In the genomic region with DNA sequence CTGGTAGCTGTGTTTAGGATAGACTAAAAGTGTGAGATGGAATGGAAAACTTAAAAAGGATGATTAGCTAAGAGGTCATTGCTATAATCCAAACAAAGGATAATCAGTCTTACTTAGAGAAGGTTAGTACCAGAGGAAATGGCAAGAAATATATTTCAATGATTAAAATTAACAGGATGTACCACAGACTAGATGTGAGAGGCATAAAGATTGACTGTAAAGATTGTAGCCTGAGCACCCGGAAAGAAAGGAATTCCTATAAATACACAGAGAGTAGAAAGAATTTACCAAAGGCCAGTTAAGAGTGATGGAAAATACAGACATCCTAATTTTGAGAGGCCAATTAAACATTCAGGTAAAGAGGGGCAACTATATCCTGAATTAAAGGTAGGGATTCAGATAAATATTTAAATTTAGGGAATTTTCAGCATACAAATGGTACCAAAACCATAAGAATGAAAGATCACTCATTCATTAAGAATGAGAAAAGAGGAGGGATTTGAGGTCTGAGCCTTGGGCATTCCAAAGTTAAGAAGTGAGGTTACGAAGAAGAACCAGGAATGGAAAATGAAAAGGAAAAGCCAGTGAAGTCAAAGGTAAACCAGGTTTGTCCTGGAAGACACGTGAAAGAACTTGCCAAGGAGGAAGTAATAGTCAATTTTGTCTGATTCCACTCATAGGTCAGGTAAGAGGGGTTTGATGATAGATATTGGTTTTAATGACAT, we compare ENCODE assay signal across 16 cellular contexts. TPM values are rescaled to one million over a fixed set of nuclear protein-coding genes. Genes with fewer than 3 reads are reported as not detected.
A peak's percentile ranks its signal among the peaks of the same experiment; 100 is the strongest.
DNase-seq lines count a peak whose midpoint lies in the region; ATAC-seq, FAIRE-seq and TF ChIP-seq lines count a peak whose summit lies in the region.
"Had no signal": no experiment of that assay in that cellular context is flagged by ENCODE, and none has a peak within 500 bp of the region (broad histone marks: within the 10 kb centered on the region; RNA-seq: fewer than 3 reads in every experiment).

No MANE protein-coding gene starts in this region.

- POLR2A ChIA-PET in CD4-positive, alpha-beta T cell (lab: Charles Lee): interaction anchor here (0.9 to 1.2 kb wide), 2 partner anchors 11 to 13 kb away, joined by 3 to 4 read pairs; no protein-coding TSS in a partner anchor

- no peak overlapping the region for H3K4me3 Mint-ChIP-seq in CD4-positive, alpha-beta T cell
- H3K4me3 Mint-ChIP-seq: nephron progenitor cell had no signal

- H4K91ac ChIP-seq in neuronal stem cell (ENCODE audit: low read depth, low read length, poor library complexity): no peak overlapping the region

- H3K9me3 ChIP-seq in HUES48 (ENCODE audit: control insufficient read depth, insufficient read depth, low read length) (no peaks in the 10 kb centered on the region), neuronal stem cell (replicated peaks in 1 of 2; ENCODE audit: control insufficient read depth in 2 of 2, insufficient read depth in 1 of 2, low read depth in 1 of 2, low read length in 2 of 2) (no peaks in the 10 kb centered on the region), spleen (peaks cover 0 to 3% (median 0%) of the 10 kb centered on the region in 8 donors)
- no peaks in the 10 kb centered on the region for H3K9me3 ChIP-seq in CD4-positive, alpha-beta T cell (ENCODE audit: control insufficient read depth, low read length)
- H3K9me3 ChIP-seq: SJSA1 had no signal

- H3K36me3 Mint-ChIP-seq in CD4-positive, alpha-beta T cell (ENCODE audit: low read depth): no peaks in the 10 kb centered on the region

- intact Hi-C loops in CD4-positive, alpha-beta T cell (cut with DNase I, micrococcal nuclease): loop anchor here in 1 of 2 experiments (5.0 kb wide), 1 partner anchor 33 kb away; no protein-coding TSS in a partner anchor
- intact Hi-C loops in spleen (cut with DNase I; ENCODE audit: low total_unique reads): no loop called here

- peaks cover 2% of the 10 kb centered on the region for H3K9me3 Mint-ChIP-seq in CD4-positive, alpha-beta T cell

- H3K79me1 ChIP-seq in neuronal stem cell (ENCODE audit: low read depth, low read length): no peaks in the 10 kb centered on the region

- H3K27ac Mint-ChIP-seq in CD4-positive, alpha-beta T cell: no peak overlapping the region
- H3K27ac Mint-ChIP-seq: nephron progenitor cell had no signal

- FAIRE-seq in D721Med (lab: Jason Lieb, UNC): peak; percentile 58

- H4K8ac ChIP-seq in neuronal stem cell (ENCODE audit: low read depth, low read length): no peak overlapping the region

- H2AK5ac ChIP-seq in neuronal stem cell (ENCODE audit: low read depth, low read length): no peak overlapping the region

- H3K23ac ChIP-seq in neuronal stem cell (ENCODE audit: low read depth, low read length, poor library complexity): no peak overlapping the region

- no peak overlapping the region for H3K4me2 ChIP-seq in neuronal stem cell (ENCODE audit: insufficient read depth, low read length, poor library complexity, severe bottlenecking)

- no peak for TF ChIP-seq CTCF in D721Med (IDR thresholded peaks at IDR 0.05; ENCODE audit: insufficient read depth, missing control alignments)
- no peak for TF ChIP-seq CTCF in CD4-positive, alpha-beta T cell (IDR thresholded peaks at IDR 0.05)
- no peak for TF ChIP-seq CTCF in spleen (IDR thresholded peaks at IDR 0.05 in 8 of 11, conservative IDR thresholded peaks at IDR 0.05 in 3 of 11)

- CTCF ChIA-PET in CD4-positive, alpha-beta T cell (lab: Charles Lee): no interaction called here

- H3K4me1 ChIP-seq in HUES48 (ENCODE audit: control insufficient read depth, insufficient read depth, low read length) (peaks cover 24% of the 10 kb centered on the region), neuronal stem cell (ENCODE audit: control insufficient read depth in 2 of 2, insufficient read depth in 1 of 2, low read depth in 1 of 2, low read length in 2 of 2) (peaks cover 0 to 5% of the 10 kb centered on the region in 2 donors), spleen (peaks cover 0 to 19% (median 4%) of the 10 kb centered on the region in 6 donors)

- no peaks in the 10 kb centered on the region for H3K27me3 Mint-ChIP-seq in CD4-positive, alpha-beta T cell

- no peak overlapping the region for H2BK5ac ChIP-seq in neuronal stem cell (ENCODE audit: low read length)

- H3K27ac ChIP-seq in HUES48 (ENCODE audit: low read depth, low read length): no peak overlapping the region
- no peak overlapping the region for H3K27ac ChIP-seq in neuronal stem cell (replicated peaks; ENCODE audit: low read length)
- H3K27ac ChIP-seq in CD4-positive, alpha-beta T cell (ENCODE audit: low read depth, low read length): no peak overlapping the region
- peak overlapping the region in 4 of 8 donors; percentile 59 to 67 (median 62) for H3K27ac ChIP-seq in spleen
- H3K27ac ChIP-seq: SJSA1 had no signal

- WGBS in neuronal stem cell (ENCODE audit: extremely low coverage in 2 of 2, insufficient read length in 2 of 2, insufficient replicate concordance in 1 of 2), 2 donors: no CpG with 5 or more reads among the region's 3 CpGs
- WGBS in spleen, 5 donors: 73 to 82% (median 78%) methylated on average over 3 of the region's 3 CpGs

- no peak overlapping the region for H2BK12ac ChIP-seq in neuronal stem cell (ENCODE audit: low read length)

- ATAC-seq in CD4-positive, alpha-beta T cell (ENCODE audit: poor library complexity): no peak

- H3K36me3 ChIP-seq in HUES48 (ENCODE audit: control insufficient read depth, insufficient read depth, low read length) (no peaks in the 10 kb centered on the region), neuronal stem cell (replicated peaks in 1 of 2; ENCODE audit: control insufficient read depth in 2 of 2, insufficient read depth in 2 of 2, low read length in 2 of 2) (no peaks in the 10 kb centered on the region), spleen (no peaks in the 10 kb centered on the region)
- H3K36me3 ChIP-seq: SJSA1 had no signal

- no peak overlapping the region for H2BK15ac ChIP-seq in neuronal stem cell (ENCODE audit: low read length)

- TF ChIP-seq POLR2A in spleen (IDR thresholded peaks at IDR 0.05): no peak

- H3K14ac ChIP-seq in neuronal stem cell (ENCODE audit: low read length): no peak overlapping the region

- H2BK120ac ChIP-seq in neuronal stem cell (ENCODE audit: low read depth, low read length): no peak overlapping the region

- H2AFZ ChIP-seq in neuronal stem cell (ENCODE audit: low read length): peak overlapping the region; percentile 15

- no peak for DNase-seq in D721Med (ENCODE audit: insufficient read length, low spot score)
- peak; percentile 50 for DNase-seq in cerebellar cortex (ENCODE audit: low spot score)
- DNase-seq in neuronal stem cell (ENCODE audit: low spot score): no peak
- no peak for DNase-seq in CD4-positive, alpha-beta T cell
- no peak for DNase-seq in NCI-H2107 (lab: John Stamatoyannopoulos, UW)
- no peak for DNase-seq in spleen
- DNase-seq in ecto neural progenitor cell (ENCODE audit: low spot score): no peak
- DNase-seq: activated gamma-delta T cell treated with Interleukin-2 at 50 U/mL for 16 hours, AML-193, foreskin fibroblast, NCI-H2081, nephron progenitor cell, retina had no signal

- no peaks in the 10 kb centered on the region for H3K27me3 ChIP-seq in HUES48 (ENCODE audit: control insufficient read depth, insufficient read depth, low read length)
- H3K27me3 ChIP-seq in neuronal stem cell (ENCODE audit: control insufficient read depth in 3 of 3, insufficient read depth in 3 of 3, low read depth in 1 of 3, low read length in 3 of 3): no peaks in the 10 kb centered on the region
- H3K27me3 ChIP-seq in CD4-positive, alpha-beta T cell (ENCODE audit: control insufficient read depth, insufficient read depth, low read length): no peaks in the 10 kb centered on the region
- H3K27me3 ChIP-seq in spleen (replicated peaks in 1 of 7): no peaks in the 10 kb centered on the region
- H3K27me3 ChIP-seq: SJSA1 had no signal

- H3K4me1 Mint-ChIP-seq in CD4-positive, alpha-beta T cell (ENCODE audit: low read depth): peaks cover 20% of the 10 kb centered on the region
- H3K4me1 Mint-ChIP-seq: nephron progenitor cell had no signal

- H3K9ac ChIP-seq in HUES48 (ENCODE audit: low read depth, low read length): peak overlapping the region; percentile 32; the same call in 1 of the 2 replicates
- no peak overlapping the region for H3K9ac ChIP-seq in neuronal stem cell (ENCODE audit: low read depth, low read length, poor library complexity)

- H3K18ac ChIP-seq in neuronal stem cell (ENCODE audit: low read length): no peak overlapping the region

- H3K4ac ChIP-seq in neuronal stem cell (ENCODE audit: low read length): no peak overlapping the region

- peak overlapping the region; percentile 6; the same call in 1 of the 2 replicates for H3K4me3 ChIP-seq in HUES48 (ENCODE audit: low read depth, low read length)
- H3K4me3 ChIP-seq in neuronal stem cell (ENCODE audit: low read length in 2 of 2): no peak overlapping the region
- H3K4me3 ChIP-seq in spleen: no peak overlapping the region
- H3K4me3 ChIP-seq: SJSA1 had no signal

RNA-seq across cellular contexts. Expression of gene RGS1, which starts 46.4 kb away (rescaled TPM):
- polyA plus RNA-seq in neuronal stem cell (2013, experiment 1 of 2): not detected
- polyA plus RNA-seq in neuronal stem cell (2013, experiment 2 of 2): not detected
- 100 to 1,000 TPM; 428 to 429 TPM for total RNA-seq in CD4-positive, alpha-beta T cell
- 100 to 1,000 TPM in 2 of 7 donors, 10 to 100 TPM in 5; 27.0 to 261 (median 83.3) TPM for total RNA-seq in spleen
- polyA plus RNA-seq in spleen: 10 to 100 TPM; 15.9 to 73.2 (median 24.0) TPM
- total RNA-seq: HT1080, SJSA1 had no signal
